Comparison of ENCODE assay signal across 28 cellular contexts in genomic region chr9:77391834-77392233, GRCh38.
"Had no signal": no experiment of that assay in that cellular context is flagged by ENCODE, and none has a peak within 500 bp of the region (broad histone marks: within the 10 kb centered on the region; RNA-seq: fewer than 3 reads in every experiment).

No MANE protein-coding gene starts in this region.

- ATAC-seq: activated CD4-positive, CD25-positive, alpha-beta regulatory T cell treated with anti-CD3 and anti-CD28 coated beads, Interleukin-2, amount 50 U/mL, for 24 hours; activated CD8-positive, alpha-beta T cell treated with anti-CD3 and anti-CD28 coated beads for 36 hours; activated naive CD8-positive, alpha-beta T cell treated with anti-CD3 and anti-CD28 coated beads, Interleukin-2, amount 50 U/mL, for 24 hours; activated T-cell treated with anti-CD3 and anti-CD28 coated beads, Interleukin-2, amount 50 U/mL, for 4 hours; activated T-helper 17 cell treated with anti-CD3 and anti-CD28 coated beads, Interleukin-2, amount 50 U/mL, for 72 hours; body of pancreas; effector memory CD8-positive, alpha-beta T cell; gastroesophageal sphincter; T-helper 17 cell had no signal

- DNase-seq: activated B cell treated with CpG ODN at 0.5 μM for 24 hours; activated CD4-positive, alpha-beta T cell treated with anti-CD3 and anti-CD28 coated beads for 48 hours; activated CD4-positive, alpha-beta T cell treated with anti-CD3 and anti-CD28 coated beads, Interleukin-2, amount 50 U/mL, for 1 hour; activated CD4-positive, alpha-beta T cell treated with anti-CD3 and anti-CD28 coated beads, Interleukin-2, amount 50 U/mL, for 48 hours; activated CD8-positive, alpha-beta memory T cell treated with anti-CD3 and anti-CD28 coated beads for 24 hours; activated CD8-positive, alpha-beta T cell treated with anti-CD3 and anti-CD28 coated beads for 36 hours; activated effector memory CD4-positive, alpha-beta T cell treated with Interleukin-2 at 50 U/mL for 16 hours; activated naive CD4-positive, alpha-beta T cell treated with anti-CD3 and anti-CD28 coated beads for 36 hours; activated naive CD8-positive, alpha-beta T cell treated with anti-CD3 and anti-CD28 coated beads for 36 hours; activated naive CD8-positive, alpha-beta T cell treated with anti-CD3 and anti-CD28 coated beads, Interleukin-2, amount 50 U/mL, for 24 hours; activated T-cell treated with anti-CD3 and anti-CD28 coated beads, Interleukin-2, amount 50 U/mL, for 4 hours; adrenal gland; amygdala; aorta; body of pancreas; caudate nucleus; effector CD4-positive, alpha-beta T cell; effector memory CD8-positive, alpha-beta T cell; esophagus squamous epithelium; foreskin melanocyte; T-helper 1 cell; T-helper 17 cell; T1000; WERI-Rb-1 had no signal

- H3K27ac ChIP-seq: adrenal gland, body of pancreas, epithelial cell of prostate, esophagus squamous epithelium, gastroesophageal sphincter, WERI-Rb-1 had no signal

- H3K9me3 ChIP-seq: body of pancreas, esophagus squamous epithelium, gastroesophageal sphincter had no signal

- H3K36me3 ChIP-seq: adrenal gland, WERI-Rb-1 had no signal

- H3K4me3 ChIP-seq: adrenal gland, body of pancreas, esophagus squamous epithelium, gastroesophageal sphincter had no signal

- H3K4me1 ChIP-seq: adrenal gland, body of pancreas, esophagus squamous epithelium, gastroesophageal sphincter had no signal

- H3K27me3 ChIP-seq: adrenal gland, body of pancreas, esophagus squamous epithelium, gastroesophageal sphincter had no signal
